ENCODE assay signal across 10 cellular contexts in genomic region chr7:74612015-74612829, GRCh38. TPM values are rescaled to one million over a fixed set of nuclear protein-coding genes. Genes with fewer than 3 reads are reported as not detected.
DNase-seq lines count a peak whose midpoint lies in the region; ATAC-seq, FAIRE-seq and TF ChIP-seq lines count a peak whose summit lies in the region.
"Had no signal": no experiment of that assay in that cellular context is flagged by ENCODE, and none has a peak within 500 bp of the region (broad histone marks: within the 10 kb centered on the region; RNA-seq: fewer than 3 reads in every experiment).

No MANE protein-coding gene starts in this region.

- DNase-seq in BE2C (peak; percentile 81), NCI-H2029 treated with DMSO at 0.1 percent for 48 hours (lab: John Stamatoyannopoulos, UW) (peak; percentile 52), bronchial epithelial cell (ENCODE audit: low read depth) (peak; percentile 98), medulla oblongata (ENCODE audit: extremely low spot score) (peak; percentile 74), colonic mucosa (no peak), AG08396 (ENCODE audit: low spot score) (no peak)
- DNase-seq: DND-41; effector memory CD4-positive, alpha-beta T cell had no signal

- H3K9me3 ChIP-seq in BE2C (no peaks in the 10 kb centered on the region), colonic mucosa (no peaks in the 10 kb centered on the region)

- H3K27me3 ChIP-seq in BE2C, result no peaks in the 10 kb centered on the region
- H3K27me3 ChIP-seq in bronchial epithelial cell (ENCODE audit: control insufficient read depth, insufficient read depth, low read length), result no peaks in the 10 kb centered on the region
- H3K27me3 ChIP-seq in colonic mucosa, result no peaks in the 10 kb centered on the region

- H3K4me1 ChIP-seq in BE2C (peaks cover 13% of the 10 kb centered on the region), colonic mucosa (peaks cover 3% of the 10 kb centered on the region)

- H3K36me3 ChIP-seq in BE2C (no peaks in the 10 kb centered on the region), bronchial epithelial cell (ENCODE audit: control insufficient read depth, insufficient read depth, low read length) (no peaks in the 10 kb centered on the region), colonic mucosa (no peaks in the 10 kb centered on the region)

- no peak overlapping the region for H3K9ac ChIP-seq in colonic mucosa (ENCODE audit: low read depth in 2 of 2, low read length in 2 of 2)

- TF ChIP-seq CTCF in BE2C (IDR thresholded peaks at IDR 0.05; ENCODE audit: low read depth, low read length) (no peak), bronchial epithelial cell (IDR thresholded peaks at IDR 0.05; ENCODE audit: insufficient read depth, low read length, severe bottlenecking) (no peak), colonic mucosa (IDR thresholded peaks at IDR 0.05) (no peak)

- ATAC-seq in HG03159 (IDR thresholded peaks at IDR 0.05; ENCODE audit: unreplicated experiment) (no peak), GM21423 (IDR thresholded peaks at IDR 0.05; ENCODE audit: unreplicated experiment) (no peak)

- H3K27ac ChIP-seq in colonic mucosa, result no peak overlapping the region

- no peak for FAIRE-seq in bronchial epithelial cell (lab: Jason Lieb, UNC)

- intact Hi-C loops in colonic mucosa (cut with DNase I), result no loop called here

- H3K4me3 ChIP-seq in BE2C (ENCODE audit: low read depth, low read length), result no peak overlapping the region
- no peak overlapping the region for H3K4me3 ChIP-seq in bronchial epithelial cell (ENCODE audit: low read depth, low read length)
- no peak overlapping the region for H3K4me3 ChIP-seq in colonic mucosa

RNA-seq across cellular contexts. Expression of gene GTF2I, which starts 45.3 kb away (rescaled TPM):
- polyA plus RNA-seq in BE2C (2012; ENCODE audit: insufficient read depth, insufficient read length, low read depth), result 115 TPM
- total RNA-seq in bronchial epithelial cell (41.9 and 46.1 TPM in 2 replicates), colonic mucosa (100 to 1,000 TPM; 123 to 148 TPM)

Comparison
In these comparisons a context has a peak if more than half of its experiments do, and no peak if none do; other contexts are left out.
1. DNase-seq: peak in BE2C (single experiment), NCI-H2029 treated with DMSO at 0.1 percent for 48 hours (single experiment), bronchial epithelial cell (single experiment) and medulla oblongata (single experiment); none in colonic mucosa (single experiment) and AG08396 (single experiment).